In the genomic region with DNA sequence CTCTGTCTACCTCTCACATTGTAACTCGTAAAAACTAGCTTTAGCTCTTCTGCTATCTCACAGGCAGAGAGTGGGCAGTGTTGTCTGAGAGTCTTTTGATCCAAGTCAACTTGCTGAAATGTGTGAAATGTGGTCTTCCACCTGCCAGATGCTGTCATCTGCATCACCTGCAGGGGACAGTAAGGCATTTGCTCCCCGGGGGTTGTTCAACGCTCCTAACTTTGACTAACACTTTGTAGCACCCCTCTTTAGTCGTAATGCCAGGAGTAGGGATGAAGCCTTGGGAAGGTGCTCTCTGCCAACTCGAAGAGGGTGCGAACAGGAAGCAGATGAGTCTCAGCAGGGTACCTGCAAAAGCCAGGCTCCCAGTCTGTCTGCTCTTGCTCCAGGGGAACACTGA, we compare ENCODE assay signal across 18 cellular contexts. TPM values are rescaled to one million over a fixed set of nuclear protein-coding genes. Genes with fewer than 3 reads are reported as not detected.
DNase-seq lines count a peak whose midpoint lies in the region; ATAC-seq and TF ChIP-seq lines count a peak whose summit lies in the region.
"Had no signal": no experiment of that assay in that cellular context is flagged by ENCODE, and none has a peak within 500 bp of the region (broad histone marks: within the 10 kb centered on the region; RNA-seq: fewer than 3 reads in every experiment).

No MANE protein-coding gene starts in this region.

- no peak overlapping the region for H3K4me3 ChIP-seq in GM23338
- H3K4me3 ChIP-seq: BLaER1 had no signal

- peak; percentile 25 to 37 for TF ChIP-seq CTCF in GM23338 (conservative IDR thresholded peaks at IDR 0.05; ENCODE audit: low read depth in 2 of 2)

- no peak overlapping the region for H3K4me3 Mint-ChIP-seq in GM23338
- H3K4me3 Mint-ChIP-seq in central memory CD8-positive, alpha-beta T cell = no peak overlapping the region
- H3K4me3 Mint-ChIP-seq: IgD-negative memory B cell had no signal

- H4K20me1 ChIP-seq in GM23338 (replicated peaks; ENCODE audit: insufficient read depth) = no peaks in the 10 kb centered on the region
- H4K20me1 ChIP-seq: BLaER1 had no signal

- peaks cover 7% of the 10 kb centered on the region for H3K27me3 Mint-ChIP-seq in GM23338 (ENCODE audit: insufficient read depth, low read depth, poor library complexity)
- H3K27me3 Mint-ChIP-seq in central memory CD8-positive, alpha-beta T cell = no peaks in the 10 kb centered on the region

- DNase-seq in NCI-H1417 (lab: John Stamatoyannopoulos, UW) = peak in 2 of 3 experiments; percentile 47 to 64
- no peak for DNase-seq in NCI-H1417 treated with DMSO at 0.1 percent for 48 hours (lab: John Stamatoyannopoulos, UW)
- no peak for DNase-seq in GM23338 (ENCODE audit: low spot score)
- DNase-seq in NCI-H510A (lab: John Stamatoyannopoulos, UW) = peak; percentile 52
- DNase-seq in central memory CD8-positive, alpha-beta T cell (ENCODE audit: low spot score in 2 of 2) = peak in 1 of 2 donors; percentile 11
- DNase-seq in DMS79 treated with DMSO at 0.1 percent for 48 hours (lab: John Stamatoyannopoulos, UW) = no peak
- DNase-seq in hepatic stellate cell (ENCODE audit: low spot score) = no peak
- DNase-seq: 8988T; MV-4-11; NCI-H1694 treated with DMSO at 0.1 percent for 48 hours; NCI-H2171; NCI-H524 treated with DMSO at 0.1 percent for 48 hours; NK-92 treated with Interleukin-12 subunit alpha and Interleukin-12 subunit beta, amount 100 ng/mL, for 24 hours; PC-3; T-helper 1 cell had no signal

- no peaks in the 10 kb centered on the region for H3K79me2 ChIP-seq in GM23338 (replicated peaks; ENCODE audit: insufficient read depth)

- no peaks in the 10 kb centered on the region; the same call in 1 of the 2 replicates for H3F3A ChIP-seq in GM23338 (replicated peaks; ENCODE audit: low read depth)

- H3K4me1 Mint-ChIP-seq in GM23338 = peaks cover 14% of the 10 kb centered on the region
- H3K4me1 Mint-ChIP-seq in central memory CD8-positive, alpha-beta T cell = peaks cover 24% of the 10 kb centered on the region

- H2AFZ ChIP-seq in GM23338 = peak overlapping the region; percentile 63; the same call in 1 of the 2 replicates

- H3K4me2 ChIP-seq in GM23338 = peak overlapping the region; percentile 32; the same call in 1 of the 2 replicates

- no peaks in the 10 kb centered on the region for H3K36me3 Mint-ChIP-seq in GM23338 (ENCODE audit: low read depth)
- peaks cover 49% of the 10 kb centered on the region for H3K36me3 Mint-ChIP-seq in central memory CD8-positive, alpha-beta T cell (ENCODE audit: insufficient read depth)

- peaks cover 7% of the 10 kb centered on the region for H3K4me1 ChIP-seq in GM23338 (ENCODE audit: insufficient read depth)

- H3K27ac ChIP-seq in GM23338 (ENCODE audit: low read depth) = no peak overlapping the region
- H3K27ac ChIP-seq: BLaER1 had no signal

- peak; percentile 46 for ATAC-seq in GM23338
- peak; percentile 80 for ATAC-seq in central memory CD8-positive, alpha-beta T cell (replicated peaks; ENCODE audit: extremely low read depth, poor library complexity, severe bottlenecking)
- no peak for ATAC-seq in HG03432 (IDR thresholded peaks at IDR 0.05; ENCODE audit: unreplicated experiment)
- ATAC-seq: PC-3 had no signal

- H3K9me2 ChIP-seq in GM23338 (ENCODE audit: insufficient read depth) = no peaks in the 10 kb centered on the region

- H3K27ac Mint-ChIP-seq in GM23338 = no peak overlapping the region
- peak overlapping the region; percentile 44 for H3K27ac Mint-ChIP-seq in central memory CD8-positive, alpha-beta T cell (ENCODE audit: low read depth)

- H3K9me3 Mint-ChIP-seq in GM23338 = no peaks in the 10 kb centered on the region
- no peaks in the 10 kb centered on the region for H3K9me3 Mint-ChIP-seq in central memory CD8-positive, alpha-beta T cell
- H3K9me3 Mint-ChIP-seq: IgD-negative memory B cell had no signal

- no peaks in the 10 kb centered on the region for H3K27me3 ChIP-seq in GM23338 (ENCODE audit: insufficient read depth)

- no peaks in the 10 kb centered on the region for H3K36me3 ChIP-seq in GM23338 (ENCODE audit: insufficient read depth)
- H3K36me3 ChIP-seq: BLaER1 had no signal

TF ChIP-seq in GM23338, 12 proteins besides CTCF, POLR2A, EP300 and RAD21:
- TF ChIP-seq EZH2phosphoT487 (IDR thresholded peaks at IDR 0.05; ENCODE audit: unreplicated experiment) = no peak
- no peak for TF ChIP-seq ZNF114 (CRISPR knock-in tag; IDR thresholded peaks at IDR 0.05)

RNA-seq across cellular contexts. Expression of a gene that starts 36.1 kb away (rescaled TPM):
- total RNA-seq in GM23338 (2014; rRNA removed; shearing (Covaris generic)) = 13.7 and 16.3 TPM in 2 replicates
- polyA plus RNA-seq in GM23338 (2016; fragmentation: Nextera tagmentation; extraction: Ambion mirVana) = 7.9 and 8.0 TPM in 2 replicates

RNA-seq across cellular contexts. Expression of a gene that starts 42.4 kb away (rescaled TPM):
- total RNA-seq in GM23338 (2014; rRNA removed; shearing (Covaris generic)) = 113 and 127 TPM in 2 replicates
- polyA plus RNA-seq in GM23338 (2016; fragmentation: Nextera tagmentation; extraction: Ambion mirVana) = 223 and 243 TPM in 2 replicates

Comparison
In these comparisons a context has a peak if more than half of its experiments do, and no peak if none do; other contexts are left out.
1. DNase-seq: peak in NCI-H1417 (2 of 3) and NCI-H510A (single experiment); none in NCI-H1417 treated with DMSO at 0.1 percent for 48 hours (single experiment), GM23338 (single experiment), DMS79 treated with DMSO at 0.1 percent for 48 hours (single experiment) and hepatic stellate cell (single experiment).